ENCODE assay signal across 8 cellular contexts in genomic region chr2:64913357-64913869, GRCh38.
DNase-seq lines count a peak whose midpoint lies in the region; ATAC-seq and TF ChIP-seq lines count a peak whose summit lies in the region.

No MANE protein-coding gene starts in this region.

- peak in 1 of 12 donors; percentile 6 for TF ChIP-seq CTCF in heart left ventricle (IDR thresholded peaks at IDR 0.05)

- no peak for TF ChIP-seq POLR2A in heart left ventricle (IDR thresholded peaks at IDR 0.05)

- WGBS in heart left ventricle, 4 donors: 56 to 76% (median 72%) methylated on average over 5 of the region's 5 CpGs

- no peaks in the 10 kb centered on the region for H3K9me3 Mint-ChIP-seq in activated CD8-positive, alpha-beta memory T cell treated with anti-CD3 and anti-CD28 coated beads, Interleukin-2, amount 10 ng/mL, durations not matched to agents 7 days and 5 days (ENCODE audit: low read depth)
- H3K9me3 Mint-ChIP-seq in activated naive CD8-positive, alpha-beta T cell treated with anti-CD3 and anti-CD28 coated beads, Interleukin-2, amount 50 U/mL, for 24 hours: no peaks in the 10 kb centered on the region
- peaks cover 0 to 2% of the 10 kb centered on the region in 2 donors for H3K9me3 Mint-ChIP-seq in stimulated activated naive B cell treated with anti-CD40 and anti-IgM and Interleukin-4, amounts not matched to agents 10 μg/mL and 1 μg/mL and 100 μg/mL, for 72 hours
- H3K9me3 Mint-ChIP-seq in T-helper 2 cell treated with Interferon-gamma antibody and Interleukin-4, amounts not matched to agents 5 μg/mL and 100 μg/mL, for 36 hours: no peaks in the 10 kb centered on the region

- no peaks in the 10 kb centered on the region for H3K36me3 Mint-ChIP-seq in activated CD8-positive, alpha-beta memory T cell treated with anti-CD3 and anti-CD28 coated beads, Interleukin-2, amount 10 ng/mL, durations not matched to agents 7 days and 5 days
- H3K36me3 Mint-ChIP-seq in activated naive CD8-positive, alpha-beta T cell treated with anti-CD3 and anti-CD28 coated beads, Interleukin-2, amount 50 U/mL, for 24 hours (ENCODE audit: low read depth): no peaks in the 10 kb centered on the region
- H3K36me3 Mint-ChIP-seq in stimulated activated naive B cell treated with anti-CD40 and anti-IgM and Interleukin-4, amounts not matched to agents 10 μg/mL and 1 μg/mL and 100 μg/mL, for 72 hours: peaks cover 29 to 46% of the 10 kb centered on the region in 2 donors
- H3K36me3 Mint-ChIP-seq in T-helper 2 cell treated with Interferon-gamma antibody and Interleukin-4, amounts not matched to agents 5 μg/mL and 100 μg/mL, for 36 hours (ENCODE audit: low read depth): no peaks in the 10 kb centered on the region

- no peaks in the 10 kb centered on the region for H3K27me3 ChIP-seq in heart left ventricle

- H3K9me3 ChIP-seq in heart left ventricle: peaks cover 0 to 3% (median 0%) of the 10 kb centered on the region in 12 donors

- H3K36me3 ChIP-seq in heart left ventricle: no peaks in the 10 kb centered on the region

- peak; percentile 51 for DNase-seq in activated CD8-positive, alpha-beta memory T cell treated with anti-CD3 and anti-CD28 coated beads, Interleukin-2, amount 10 ng/mL, durations not matched to agents 7 days and 5 days
- no peak for DNase-seq in activated CD8-positive, alpha-beta memory T cell treated with anti-CD3 and anti-CD28 coated beads for 24 hours
- peak; percentile 54 for DNase-seq in NAMALWA (ENCODE audit: low spot score)
- DNase-seq in activated naive CD8-positive, alpha-beta T cell treated with anti-CD3 and anti-CD28 coated beads, Interleukin-2, amount 50 U/mL, for 24 hours: peak; percentile 20
- no peak for DNase-seq in stimulated activated naive B cell treated with anti-CD40 and anti-IgM and Interleukin-4, amounts not matched to agents 10 μg/mL and 1 μg/mL and 100 μg/mL, for 72 hours
- DNase-seq in heart left ventricle: no peak
- no peak for DNase-seq in left cardiac atrium
- DNase-seq in T-helper 2 cell treated with Interferon-gamma antibody and Interleukin-4, amounts not matched to agents 5 μg/mL and 100 μg/mL, for 36 hours (ENCODE audit: low spot score): no peak

- H3K27ac ChIP-seq in heart left ventricle: no peak overlapping the region

- ATAC-seq in activated CD8-positive, alpha-beta memory T cell treated with anti-CD3 and anti-CD28 coated beads, Interleukin-2, amount 10 ng/mL, durations not matched to agents 7 days and 5 days: no peak
- ATAC-seq in activated naive CD8-positive, alpha-beta T cell treated with anti-CD3 and anti-CD28 coated beads, Interleukin-2, amount 50 U/mL, for 24 hours: no peak
- no peak for ATAC-seq in stimulated activated naive B cell treated with anti-CD40 and anti-IgM and Interleukin-4, amounts not matched to agents 10 μg/mL and 1 μg/mL and 100 μg/mL, for 72 hours (replicated peaks)
- ATAC-seq in heart left ventricle: no peak
- no peak for ATAC-seq in left cardiac atrium

- H3K27me3 Mint-ChIP-seq in activated CD8-positive, alpha-beta memory T cell treated with anti-CD3 and anti-CD28 coated beads, Interleukin-2, amount 10 ng/mL, durations not matched to agents 7 days and 5 days: peaks cover 2% of the 10 kb centered on the region
- H3K27me3 Mint-ChIP-seq in activated naive CD8-positive, alpha-beta T cell treated with anti-CD3 and anti-CD28 coated beads, Interleukin-2, amount 50 U/mL, for 24 hours: no peaks in the 10 kb centered on the region
- no peaks in the 10 kb centered on the region for H3K27me3 Mint-ChIP-seq in stimulated activated naive B cell treated with anti-CD40 and anti-IgM and Interleukin-4, amounts not matched to agents 10 μg/mL and 1 μg/mL and 100 μg/mL, for 72 hours
- peaks cover 2% of the 10 kb centered on the region for H3K27me3 Mint-ChIP-seq in T-helper 2 cell treated with Interferon-gamma antibody and Interleukin-4, amounts not matched to agents 5 μg/mL and 100 μg/mL, for 36 hours (ENCODE audit: low read depth)

- no peak overlapping the region for H3K4me3 Mint-ChIP-seq in activated CD8-positive, alpha-beta memory T cell treated with anti-CD3 and anti-CD28 coated beads, Interleukin-2, amount 10 ng/mL, durations not matched to agents 7 days and 5 days
- H3K4me3 Mint-ChIP-seq in activated naive CD8-positive, alpha-beta T cell treated with anti-CD3 and anti-CD28 coated beads, Interleukin-2, amount 50 U/mL, for 24 hours: no peak overlapping the region
- H3K4me3 Mint-ChIP-seq in stimulated activated naive B cell treated with anti-CD40 and anti-IgM and Interleukin-4, amounts not matched to agents 10 μg/mL and 1 μg/mL and 100 μg/mL, for 72 hours: peak overlapping the region in 1 of 2 donors; percentile 7
- no peak overlapping the region for H3K4me3 Mint-ChIP-seq in T-helper 2 cell treated with Interferon-gamma antibody and Interleukin-4, amounts not matched to agents 5 μg/mL and 100 μg/mL, for 36 hours

- no peak overlapping the region for H3K27ac Mint-ChIP-seq in activated CD8-positive, alpha-beta memory T cell treated with anti-CD3 and anti-CD28 coated beads, Interleukin-2, amount 10 ng/mL, durations not matched to agents 7 days and 5 days
- no peak overlapping the region for H3K27ac Mint-ChIP-seq in activated naive CD8-positive, alpha-beta T cell treated with anti-CD3 and anti-CD28 coated beads, Interleukin-2, amount 50 U/mL, for 24 hours
- H3K27ac Mint-ChIP-seq in stimulated activated naive B cell treated with anti-CD40 and anti-IgM and Interleukin-4, amounts not matched to agents 10 μg/mL and 1 μg/mL and 100 μg/mL, for 72 hours: peak overlapping the region; percentile 82
- H3K27ac Mint-ChIP-seq in T-helper 2 cell treated with Interferon-gamma antibody and Interleukin-4, amounts not matched to agents 5 μg/mL and 100 μg/mL, for 36 hours: no peak overlapping the region

- intact Hi-C loops in heart left ventricle (cut with DNase I): loop anchor here in 4 of 10 donors (2.0 to 10.0 kb wide), 6 partner anchors 133 to 661 kb away; no protein-coding TSS in a partner anchor
- intact Hi-C loops in left cardiac atrium (cut with DNase I): loop anchor here in 1 of 2 donors (10.0 kb wide), 1 partner anchor 271 kb away; no protein-coding TSS in a partner anchor

- peaks cover 0 to 13% (median 4%) of the 10 kb centered on the region in 12 donors for H3K4me1 ChIP-seq in heart left ventricle

- H3K4me1 Mint-ChIP-seq in activated CD8-positive, alpha-beta memory T cell treated with anti-CD3 and anti-CD28 coated beads, Interleukin-2, amount 10 ng/mL, durations not matched to agents 7 days and 5 days: peaks cover 44% of the 10 kb centered on the region
- H3K4me1 Mint-ChIP-seq in activated naive CD8-positive, alpha-beta T cell treated with anti-CD3 and anti-CD28 coated beads, Interleukin-2, amount 50 U/mL, for 24 hours: peaks cover 19% of the 10 kb centered on the region
- peaks cover 57 to 79% of the 10 kb centered on the region in 2 donors for H3K4me1 Mint-ChIP-seq in stimulated activated naive B cell treated with anti-CD40 and anti-IgM and Interleukin-4, amounts not matched to agents 10 μg/mL and 1 μg/mL and 100 μg/mL, for 72 hours
- H3K4me1 Mint-ChIP-seq in T-helper 2 cell treated with Interferon-gamma antibody and Interleukin-4, amounts not matched to agents 5 μg/mL and 100 μg/mL, for 36 hours (ENCODE audit: low read depth): peaks cover 25% of the 10 kb centered on the region

- H3K4me3 ChIP-seq in heart left ventricle: no peak overlapping the region

- CTCF ChIA-PET in activated CD8-positive, alpha-beta memory T cell treated with anti-CD3 and anti-CD28 coated beads, Interleukin-2, amount 10 ng/mL, durations not matched to agents 7 days and 5 days (lab: Charles Lee): interaction anchor here (0.6 to 1.6 kb wide), 7 partner anchors 9 to 585 kb away, joined by 3 read pairs; no protein-coding TSS in a partner anchor

Comparison
In these comparisons a context has a peak if more than half of its experiments do, and no peak if none do; other contexts are left out.
1. DNase-seq: peak in activated CD8-positive, alpha-beta memory T cell treated with anti-CD3 and anti-CD28 coated beads, Interleukin-2, amount 10 ng/mL, durations not matched to agents 7 days and 5 days (single experiment), NAMALWA (single experiment) and activated naive CD8-positive, alpha-beta T cell treated with anti-CD3 and anti-CD28 coated beads, Interleukin-2, amount 50 U/mL, for 24 hours (single experiment); none in activated CD8-positive, alpha-beta memory T cell treated with anti-CD3 and anti-CD28 coated beads for 24 hours (single experiment), stimulated activated naive B cell treated with anti-CD40 and anti-IgM and Interleukin-4, amounts not matched to agents 10 μg/mL and 1 μg/mL and 100 μg/mL, for 72 hours (single experiment), heart left ventricle (0 of 5), left cardiac atrium (single experiment) and T-helper 2 cell treated with Interferon-gamma antibody and Interleukin-4, amounts not matched to agents 5 μg/mL and 100 μg/mL, for 36 hours (single experiment).